1 cellular context compared by ENCODE assay signal in the genomic region with DNA sequence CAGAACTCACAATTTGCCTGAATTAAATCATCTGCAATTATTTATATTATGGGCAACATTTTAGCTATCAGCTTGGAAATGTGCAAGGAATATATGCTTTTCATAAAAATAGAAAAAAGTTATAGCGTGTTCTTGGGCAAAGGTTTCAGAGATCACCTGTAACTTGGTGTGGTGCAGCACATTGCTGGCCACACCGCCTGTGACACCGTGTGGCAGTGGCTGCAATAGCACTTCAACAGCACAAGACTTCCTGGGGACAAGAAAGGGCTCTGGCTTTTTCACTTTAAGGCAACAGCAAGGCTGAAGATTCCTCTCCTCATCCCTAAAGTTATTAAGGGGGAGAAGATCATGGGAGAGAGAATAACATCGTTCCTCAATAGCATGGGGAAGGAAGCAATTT.
A peak's percentile ranks its signal among the peaks of the same experiment; 100 is the strongest.
TF ChIP-seq lines count a peak whose summit lies in the region.

No MANE protein-coding gene starts in this region.

TF ChIP-seq in HepG2, 621 proteins besides CTCF, POLR2A, EP300 and RAD21:
- TF ChIP-seq SMC3 (IDR thresholded peaks at IDR 0.05; ENCODE audit: low read length) (peak; percentile 26; the same call in 1 of the 2 replicates), STAG1 (CRISPR knock-in tag; IDR thresholded peaks at IDR 0.05) (peak; percentile 14; the same call in 1 of the 2 replicates), ZNF207 (IDR thresholded peaks at IDR 0.05; ENCODE audit: borderline replicate concordance) (no peak), ZNF777 (CRISPR knock-in tag; IDR thresholded peaks at IDR 0.05) (no peak)
